17 cellular contexts compared by ENCODE assay signal in genomic region chr3:150061288-150062018, GRCh38.
DNase-seq lines count a peak whose midpoint lies in the region; ATAC-seq and TF ChIP-seq lines count a peak whose summit lies in the region.
"Had no signal": no experiment of that assay in that cellular context is flagged by ENCODE, and none has a peak within 500 bp of the region (broad histone marks: within the 10 kb centered on the region; RNA-seq: fewer than 3 reads in every experiment).

No MANE protein-coding gene starts in this region.

- H3K27ac ChIP-seq in coronary artery (peak overlapping the region; percentile 76 to 78), thoracic aorta (peak overlapping the region; percentile 78 to 92)
- H3K27ac ChIP-seq: cardiac muscle cell, neutrophil had no signal

- H3K9me3 ChIP-seq in thoracic aorta, result no peaks in the 10 kb centered on the region
- H3K9me3 ChIP-seq: gastroesophageal sphincter, neutrophil had no signal

- no peaks in the 10 kb centered on the region for H3K36me3 ChIP-seq in thoracic aorta
- H3K36me3 ChIP-seq: cardiac muscle cell, gastroesophageal sphincter, neutrophil had no signal

- DNase-seq in NCI-H2171 treated with DMSO at 0.1 percent for 48 hours (lab: John Stamatoyannopoulos, UW) (peak; percentile 4), NCI-H2171 (lab: John Stamatoyannopoulos, UW) (no peak), coronary artery (ENCODE audit: low spot score) (no peak), myocyte (ENCODE audit: low read depth) (peak; percentile 99), thoracic aorta (ENCODE audit: low spot score) (no peak), HuH-7 (ENCODE audit: low spot score) (no peak), 8988T (no peak), inferior parietal cortex (ENCODE audit: extremely low spot score) (no peak)
- DNase-seq: activated CD4-positive, alpha-beta T cell treated with anti-CD3 and anti-CD28 coated beads for 36 hours; activated naive CD8-positive, alpha-beta T cell treated with anti-CD3 and anti-CD28 coated beads, Interleukin-2, amount 50 U/mL, for 24 hours; left colon; midbrain; NCI-H1694 treated with DMSO at 0.1 percent for 48 hours; NCI-H524 had no signal

- H3K4me1 ChIP-seq in thoracic aorta (ENCODE audit: control insufficient read depth in 1 of 2, low read depth in 2 of 2), result peaks cover 10 to 27% of the 10 kb centered on the region in 2 donors

- no peak for ATAC-seq in thoracic aorta (ENCODE audit: insufficient number of reproducible peaks, low FRiP score, low read depth)
- ATAC-seq: activated CD4-positive, alpha-beta T cell treated with anti-CD3 and anti-CD28 coated beads for 36 hours; activated naive CD8-positive, alpha-beta T cell treated with anti-CD3 and anti-CD28 coated beads, Interleukin-2, amount 50 U/mL, for 24 hours; left colon had no signal

- TF ChIP-seq CTCF in coronary artery (IDR thresholded peaks at IDR 0.05) (no peak), thoracic aorta (IDR thresholded peaks at IDR 0.05) (no peak)

- H3K4me3 ChIP-seq in coronary artery (no peak overlapping the region), thoracic aorta (peak overlapping the region; percentile 69)
- H3K4me3 ChIP-seq: cardiac muscle cell had no signal

- no peaks in the 10 kb centered on the region for H3K27me3 ChIP-seq in thoracic aorta (replicated peaks; ENCODE audit: insufficient read depth)
- H3K27me3 ChIP-seq: cardiac muscle cell, gastroesophageal sphincter had no signal

Comparison
In these comparisons a context has a peak if more than half of its experiments do, and no peak if none do; other contexts are left out.
1. DNase-seq: peak in NCI-H2171 treated with DMSO at 0.1 percent for 48 hours (single experiment) and myocyte (single experiment); none in NCI-H2171 (single experiment), coronary artery (single experiment), thoracic aorta (single experiment), HuH-7 (single experiment), 8988T (single experiment) and inferior parietal cortex (single experiment).